20 cellular contexts compared by ENCODE assay signal in genomic region chr3:42980909-42981308, GRCh38. TPM values are rescaled to one million over a fixed set of nuclear protein-coding genes. Genes with fewer than 3 reads are reported as not detected.
DNase-seq lines count a peak whose midpoint lies in the region; ATAC-seq and TF ChIP-seq lines count a peak whose summit lies in the region.
"Had no signal": no experiment of that assay in that cellular context is flagged by ENCODE, and none has a peak within 500 bp of the region (broad histone marks: within the 10 kb centered on the region; RNA-seq: fewer than 3 reads in every experiment).

No MANE protein-coding gene starts in this region.

- H3K4me1 ChIP-seq in iPS-20b (ENCODE audit: insufficient read depth, low read length) = peaks cover 39% of the 10 kb centered on the region; the same call in 1 of the 2 replicates
- H3K4me1 ChIP-seq in sigmoid colon = peaks cover 0 to 33% (median 21%) of the 10 kb centered on the region in 4 donors

- no peak for TF ChIP-seq EP300 in sigmoid colon (IDR thresholded peaks at IDR 0.05)

- TF ChIP-seq POLR2A in sigmoid colon (IDR thresholded peaks at IDR 0.05) = no peak

- intact Hi-C loops in sigmoid colon (cut with DNase I) = no loop called here

- H3K9me3 ChIP-seq in iPS-20b (ENCODE audit: insufficient read depth, low read depth, low read length) (peaks cover 3% of the 10 kb centered on the region), sigmoid colon (no peaks in the 10 kb centered on the region)
- H3K9me3 ChIP-seq: gastrocnemius medialis had no signal

- peaks cover 3% of the 10 kb centered on the region for H3K36me3 Mint-ChIP-seq in brain
- H3K36me3 Mint-ChIP-seq: T-cell had no signal

- H3K27me3 ChIP-seq in iPS-20b (ENCODE audit: insufficient read depth, low read length) (peaks cover 48% of the 10 kb centered on the region), sigmoid colon (no peaks in the 10 kb centered on the region)

- H3K27ac ChIP-seq in iPS-20b (ENCODE audit: low read length) (no peak overlapping the region), sigmoid colon (peak overlapping the region in 1 of 4 donors; percentile 79)
- H3K27ac ChIP-seq: gastrocnemius medialis, HL-60, VCaP had no signal

- DNase-seq in H4 (ENCODE audit: low spot score) (peak; percentile 6), sigmoid colon (no peak), cortex of kidney (lab: John Stamatoyannopoulos, UW) (no peak)
- no peak for DNase-seq in activated CD4-positive, CD25-positive, alpha-beta regulatory T cell treated with anti-CD3 and anti-CD28 coated beads, Interleukin-2, amount 50 U/mL, for 72 hours
- DNase-seq: activated naive CD8-positive, alpha-beta T cell treated with anti-CD3 and anti-CD28 coated beads, Interleukin-2, amount 50 U/mL, for 24 hours; gastrocnemius medialis; GF-D8; NCI-H1417 treated with DMSO at 0.1 percent for 48 hours; NCI-H345; nephron progenitor cell; retina; T-cell had no signal

- no peaks in the 10 kb centered on the region for H3K36me3 ChIP-seq in iPS-20b (ENCODE audit: insufficient read depth, low read depth, low read length)
- no peaks in the 10 kb centered on the region for H3K36me3 ChIP-seq in sigmoid colon
- H3K36me3 ChIP-seq: gastrocnemius medialis had no signal

- peak overlapping the region; percentile 84; the same call in 1 of the 2 replicates for H3K4me3 ChIP-seq in iPS-20b (ENCODE audit: low read length)
- H3K4me3 ChIP-seq in sigmoid colon = peak overlapping the region in 3 of 4 donors; percentile 62 to 89 (median 67)

- peaks cover 13 to 24% (median 20%) of the 10 kb centered on the region in 5 experiments for H3K9me3 Mint-ChIP-seq in brain

- no peak overlapping the region for H3K9ac ChIP-seq in iPS-20b (ENCODE audit: low read depth, low read length)

- ATAC-seq in GM18861 (IDR thresholded peaks at IDR 0.05; ENCODE audit: unreplicated experiment) (no peak), GM19035 (IDR thresholded peaks at IDR 0.05; ENCODE audit: unreplicated experiment) (no peak)
- ATAC-seq: activated naive CD8-positive, alpha-beta T cell treated with anti-CD3 and anti-CD28 coated beads, Interleukin-2, amount 50 U/mL, for 24 hours; gastrocnemius medialis; T-cell had no signal

- WGBS in sigmoid colon, 2 donors = 81 to 88% methylated on average over 6 of the region's 6 CpGs

- peaks cover 19% of the 10 kb centered on the region for H3K4me1 Mint-ChIP-seq in brain
- H3K4me1 Mint-ChIP-seq: activated naive CD8-positive, alpha-beta T cell treated with anti-CD3 and anti-CD28 coated beads, Interleukin-2, amount 50 U/mL, for 24 hours had no signal

- peak overlapping the region in 3 of 5 experiments; percentile 82 to 87 (median 85) for H3K4me3 Mint-ChIP-seq in brain
- H3K4me3 Mint-ChIP-seq: activated naive CD8-positive, alpha-beta T cell treated with anti-CD3 and anti-CD28 coated beads, Interleukin-2, amount 50 U/mL, for 24 hours; activated T-helper 1 cell treated with anti-CD3 and anti-CD28 coated beads, Interleukin-12 subunit alpha, Interleukin-12 subunit beta, Interleukin-2, Interleukin-4 antibody, amounts not matched to agents 30 ng/mL and 10 ng/mL and 1 ng/mL, durations not matched to agents 14 hours and 24 hours and 36 hours had no signal

- peaks cover 63% of the 10 kb centered on the region for H3K27me3 Mint-ChIP-seq in brain

- peak overlapping the region in 1 of 5 experiments; percentile 57 for H3K27ac Mint-ChIP-seq in brain
- H3K27ac Mint-ChIP-seq: activated naive CD8-positive, alpha-beta T cell treated with anti-CD3 and anti-CD28 coated beads, Interleukin-2, amount 50 U/mL, for 24 hours; activated T-helper 1 cell treated with anti-CD3 and anti-CD28 coated beads, Interleukin-12 subunit alpha, Interleukin-12 subunit beta, Interleukin-2, Interleukin-4 antibody, amounts not matched to agents 30 ng/mL and 10 ng/mL and 1 ng/mL, durations not matched to agents 14 hours and 24 hours and 36 hours; memory B cell; nephron progenitor cell; T-cell had no signal

- TF ChIP-seq CTCF in brain (conservative IDR thresholded peaks at IDR 0.05) (no peak), sigmoid colon (IDR thresholded peaks at IDR 0.05) (no peak)

RNA-seq across cellular contexts. Expression of gene GASK1A, which starts 1.8 kb away (rescaled TPM):
- total RNA-seq in H4 (2014; rRNA removed; shearing (Covaris generic)) = 0.08 and 0.14 TPM in 2 replicates
- polyA plus RNA-seq in brain (ENCODE audit: insufficient read depth, low read depth, low replicate concordance) (1.9 TPM), sigmoid colon (1 to 10 TPM in 2 of 3 donors, under 1 TPM in 1; 0.92 to 1.8 (median 1.2) TPM)
- total RNA-seq in sigmoid colon = 10 to 100 TPM in 3 of 4 donors, 1 to 10 TPM in 1; 8.1 to 32.7 (median 18.1) TPM
- total RNA-seq: activated T-helper 1 cell treated with anti-CD3 and anti-CD28 coated beads, Interleukin-12 subunit alpha, Interleukin-12 subunit beta, Interleukin-2, Interleukin-4 antibody, amounts not matched to agents 30 ng/mL and 10 ng/mL and 1 ng/mL, durations not matched to agents 14 hours and 24 hours and 36 hours had no signal
